ENCODE assay signal across 9 cellular contexts in the genomic region with DNA sequence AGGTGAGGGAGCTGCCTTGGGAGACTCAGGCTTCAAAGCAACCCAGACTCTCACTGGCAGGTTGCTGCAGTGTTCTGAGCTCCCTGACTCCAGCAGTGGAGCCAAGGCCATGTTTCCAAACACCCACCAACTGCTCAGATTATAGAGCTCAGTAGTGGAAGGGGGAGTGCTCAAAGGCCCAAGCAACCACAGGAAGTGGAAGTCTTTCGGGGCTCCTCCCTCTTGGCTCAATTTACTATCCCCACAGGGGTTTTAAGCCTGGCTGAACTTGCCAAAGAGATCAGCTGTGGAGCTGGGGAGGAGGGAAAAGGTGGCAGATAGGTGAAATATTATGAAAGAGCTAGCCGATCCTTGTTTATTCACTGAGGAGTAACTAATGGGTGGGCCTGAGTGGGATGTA.
DNase-seq lines count a peak whose midpoint lies in the region; ATAC-seq and TF ChIP-seq lines count a peak whose summit lies in the region.
"Had no signal": no experiment of that assay in that cellular context is flagged by ENCODE, and none has a peak within 500 bp of the region (broad histone marks: within the 10 kb centered on the region; RNA-seq: fewer than 3 reads in every experiment).

No MANE protein-coding gene starts in this region.

- no peak for TF ChIP-seq CTCF in GM12865 (IDR thresholded peaks at IDR 0.05; ENCODE audit: insufficient read depth, low read depth, low read length, missing control alignments)

- no peak overlapping the region for H3K4me3 ChIP-seq in GM12865 (ENCODE audit: low read depth, low read length)
- H3K4me3 ChIP-seq: esophagus muscularis mucosa had no signal

- peak; percentile 63 for ATAC-seq in HG03354 (IDR thresholded peaks at IDR 0.05; ENCODE audit: poor library complexity, severe bottlenecking, unreplicated experiment)
- ATAC-seq in GM18870 (IDR thresholded peaks at IDR 0.05; ENCODE audit: unreplicated experiment) = no peak

- DNase-seq in GM12865 (ENCODE audit: low read depth) (peak; percentile 27), RPMI8226 (peak; percentile 36), kidney tubule cell (ENCODE audit: low spot score) (peak; percentile 59), pons (ENCODE audit: low spot score) (no peak), amniotic stem cell (lab: John Stamatoyannopoulos, UW) (no peak), NCI-H510A treated with DMSO at 0.1 percent for 48 hours (lab: John Stamatoyannopoulos, UW) (no peak)

Comparison
In these comparisons a context has a peak if more than half of its experiments do, and no peak if none do; other contexts are left out.
1. DNase-seq: peak in GM12865 (single experiment), RPMI8226 (single experiment) and kidney tubule cell (single experiment); none in pons (single experiment), amniotic stem cell (single experiment) and NCI-H510A treated with DMSO at 0.1 percent for 48 hours (single experiment).